In genomic region chr1:66929999-66930822, GRCh38 we compare ENCODE assay signal across 1 cellular context.
A peak's percentile ranks its signal among the peaks of the same experiment; 100 is the strongest.
TF ChIP-seq lines count a peak whose summit lies in the region.

No MANE protein-coding gene starts in this region.

TF ChIP-seq in HepG2, 621 proteins besides CTCF, POLR2A, EP300 and RAD21 (continued from another document and continues in another):
- TF ChIP-seq ZNF503 (CRISPR knock-in tag; IDR thresholded peaks at IDR 0.05): no peak
- peak; percentile 64; the same call in 1 of the 2 replicates for TF ChIP-seq REPIN1 (CRISPR knock-in tag; IDR thresholded peaks at IDR 0.05; ENCODE audit: borderline replicate concordance, low read depth)
- no peak; the same call in none of the 2 replicates for TF ChIP-seq ARNT2 (CRISPR knock-in tag; IDR thresholded peaks at IDR 0.05; ENCODE audit: low read depth)
- peak; percentile 51; the same call in 1 of the 2 replicates for TF ChIP-seq RFXAP (CRISPR knock-in tag; IDR thresholded peaks at IDR 0.05; ENCODE audit: borderline replicate concordance)
- TF ChIP-seq GRHL1 (CRISPR knock-in tag; conservative IDR thresholded peaks at IDR 0.05): no peak
- no peak for TF ChIP-seq ZNF33A (CRISPR knock-in tag; IDR thresholded peaks at IDR 0.05; ENCODE audit: borderline replicate concordance)
- TF ChIP-seq FOXP1 (IDR thresholded peaks at IDR 0.05): no peak
- TF ChIP-seq FOXP1 (CRISPR knock-in tag; IDR thresholded peaks at IDR 0.05): no peak
- TF ChIP-seq HNRNPLL (IDR thresholded peaks at IDR 0.05; ENCODE audit: low read depth, low read length, poor library complexity, severe bottlenecking): peak; percentile 87
- no peak for TF ChIP-seq ARID3A (IDR thresholded peaks at IDR 0.05; ENCODE audit: low read depth, low read length)
- TF ChIP-seq ZIK1 (CRISPR knock-in tag; IDR thresholded peaks at IDR 0.05; ENCODE audit: borderline replicate concordance, low read depth): 0 out of 2 replicates have a peak, but pooled peaks have one; percentile 27
- TF ChIP-seq ETS1 (CRISPR knock-in tag; IDR thresholded peaks at IDR 0.05): no peak
- TF ChIP-seq ZNF260 (CRISPR knock-in tag; IDR thresholded peaks at IDR 0.05; ENCODE audit: borderline replicate concordance, low read depth): no peak
- no peak for TF ChIP-seq ONECUT2 (CRISPR knock-in tag; IDR thresholded peaks at IDR 0.05)
- 0 out of 2 replicates have a peak, but pooled peaks have one; percentile 45 for TF ChIP-seq EED (CRISPR knock-in tag; IDR thresholded peaks at IDR 0.05)
- no peak for TF ChIP-seq MAFF (IDR thresholded peaks at IDR 0.05; ENCODE audit: low read depth, low read length)
- no peak for TF ChIP-seq ZSCAN20 (CRISPR knock-in tag; IDR thresholded peaks at IDR 0.05; ENCODE audit: borderline replicate concordance)
- peak; percentile 87; the same call in 1 of the 2 replicates for TF ChIP-seq ZSCAN31 (CRISPR knock-in tag; IDR thresholded peaks at IDR 0.05; ENCODE audit: low read depth)
- peak; percentile 63 for TF ChIP-seq DMAP1 (CRISPR knock-in tag; IDR thresholded peaks at IDR 0.05)
- peak; percentile 74 for TF ChIP-seq PHF20 (CRISPR knock-in tag; IDR thresholded peaks at IDR 0.05)
- no peak for TF ChIP-seq HNF4G (IDR thresholded peaks at IDR 0.05; ENCODE audit: borderline replicate concordance, low read depth, low read length)
- TF ChIP-seq HNF4G (CRISPR knock-in tag; IDR thresholded peaks at IDR 0.05; ENCODE audit: borderline replicate concordance, low read depth): no peak
- TF ChIP-seq PRPF4 (IDR thresholded peaks at IDR 0.05; ENCODE audit: low read depth, low read length, poor library complexity, severe bottlenecking): no peak
- TF ChIP-seq KMT2B (CRISPR knock-in tag; IDR thresholded peaks at IDR 0.05): no peak; the same call in 1 of the 2 replicates
- no peak for TF ChIP-seq NFYC (CRISPR knock-in tag; IDR thresholded peaks at IDR 0.05)
- no peak for TF ChIP-seq ELF4 (CRISPR knock-in tag; IDR thresholded peaks at IDR 0.05; ENCODE audit: borderline replicate concordance)
- TF ChIP-seq ZNF335 (CRISPR knock-in tag; IDR thresholded peaks at IDR 0.05): no peak
- no peak for TF ChIP-seq ATF7 (IDR thresholded peaks at IDR 0.05)
- TF ChIP-seq ATF7 (CRISPR knock-in tag; IDR thresholded peaks at IDR 0.05): no peak
- no peak for TF ChIP-seq TBP (CRISPR knock-in tag; IDR thresholded peaks at IDR 0.05)
- TF ChIP-seq KDM6A (CRISPR knock-in tag; IDR thresholded peaks at IDR 0.05; ENCODE audit: low read depth): no peak
- TF ChIP-seq NFRKB (IDR thresholded peaks at IDR 0.05): no peak
- no peak for TF ChIP-seq ZBTB21 (CRISPR knock-in tag; IDR thresholded peaks at IDR 0.05)
- TF ChIP-seq TFDP1 (CRISPR knock-in tag; IDR thresholded peaks at IDR 0.05; ENCODE audit: borderline replicate concordance): peak; percentile 48; the same call in 1 of the 2 replicates
- TF ChIP-seq ZGPAT (CRISPR knock-in tag; IDR thresholded peaks at IDR 0.05): peak; percentile 76
- TF ChIP-seq ZNF326 (CRISPR knock-in tag; IDR thresholded peaks at IDR 0.05; ENCODE audit: borderline replicate concordance): no peak
- no peak for TF ChIP-seq ZNF720 (CRISPR knock-in tag; IDR thresholded peaks at IDR 0.05)
- TF ChIP-seq YEATS2 (CRISPR knock-in tag; IDR thresholded peaks at IDR 0.05; ENCODE audit: borderline replicate concordance): no peak
- TF ChIP-seq KDM4B (CRISPR knock-in tag; IDR thresholded peaks at IDR 0.05): no peak
- no peak for TF ChIP-seq ZBTB42 (CRISPR knock-in tag; IDR thresholded peaks at IDR 0.05)
- TF ChIP-seq KDM5B (CRISPR knock-in tag; IDR thresholded peaks at IDR 0.05; ENCODE audit: borderline replicate concordance): no peak; the same call in 1 of the 2 replicates
- no peak for TF ChIP-seq HNF1A (IDR thresholded peaks at IDR 0.05; ENCODE audit: low read depth)
- TF ChIP-seq HNF1A (CRISPR knock-in tag; IDR thresholded peaks at IDR 0.05; ENCODE audit: borderline replicate concordance): peak; percentile 30; the same call in 1 of the 2 replicates
- TF ChIP-seq ZNF709 (CRISPR knock-in tag; IDR thresholded peaks at IDR 0.05): no peak
- no peak for TF ChIP-seq MYC (CRISPR knock-in tag; IDR thresholded peaks at IDR 0.05; ENCODE audit: borderline replicate concordance)
- TF ChIP-seq IRX3 (CRISPR knock-in tag; IDR thresholded peaks at IDR 0.05; ENCODE audit: borderline replicate concordance, low read depth): no peak
- peak; percentile 37; the same call in 1 of the 2 replicates for TF ChIP-seq HDAC1 (CRISPR knock-in tag; IDR thresholded peaks at IDR 0.05)
- peak; percentile 18 for TF ChIP-seq PTBP1 (IDR thresholded peaks at IDR 0.05; ENCODE audit: low read depth, low read length, poor library complexity, severe bottlenecking)
- TF ChIP-seq KMT2A (CRISPR knock-in tag; IDR thresholded peaks at IDR 0.05): peak; percentile 80
- TF ChIP-seq RXRA (CRISPR knock-in tag; IDR thresholded peaks at IDR 0.05): peak; percentile 19; the same call in 1 of the 2 replicates
- peak; percentile 61; the same call in 1 of the 2 replicates for TF ChIP-seq MYPOP (CRISPR knock-in tag; IDR thresholded peaks at IDR 0.05)
- no peak for TF ChIP-seq ZNF816 (CRISPR knock-in tag; IDR thresholded peaks at IDR 0.05; ENCODE audit: borderline replicate concordance)
